In the genomic region with DNA sequence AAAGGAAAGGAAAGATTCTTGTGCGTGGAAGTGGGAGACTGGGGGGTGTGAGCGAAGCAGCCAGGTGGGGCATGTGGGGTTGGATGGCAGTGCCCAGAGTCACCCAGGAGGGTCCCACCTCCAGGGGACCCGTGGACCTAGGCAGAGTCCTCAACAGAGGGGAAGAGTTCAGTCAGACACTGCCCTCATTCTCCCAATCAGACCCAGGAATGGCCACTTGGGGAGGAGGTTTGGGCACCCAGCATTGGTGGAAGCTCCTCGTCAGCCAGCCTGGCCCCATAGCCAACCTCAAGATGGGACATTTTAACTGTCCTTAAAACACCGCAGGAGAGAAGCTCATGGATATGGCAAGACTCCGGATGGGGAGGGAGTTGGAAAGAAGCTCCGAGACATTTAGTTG, we compare ENCODE assay signal across 2 cellular contexts.
TF ChIP-seq lines count a peak whose summit lies in the region.

No MANE protein-coding gene starts in this region.

TF ChIP-seq in GM23338, 12 proteins besides CTCF, POLR2A, EP300 and RAD21 (continues in another document):
- TF ChIP-seq NANOG (IDR thresholded peaks at IDR 0.05; ENCODE audit: borderline replicate concordance) (no peak), EZH2 (IDR thresholded peaks at IDR 0.05; ENCODE audit: low read depth, unreplicated experiment) (no peak), CREB1 (CRISPR knock-in tag; IDR thresholded peaks at IDR 0.05; ENCODE audit: low read depth) (no peak), STAT1 (IDR thresholded peaks at IDR 0.05; ENCODE audit: unreplicated experiment) (no peak), EZH2phosphoT487 (IDR thresholded peaks at IDR 0.05; ENCODE audit: unreplicated experiment) (no peak), ZNF114 (CRISPR knock-in tag; IDR thresholded peaks at IDR 0.05) (no peak), JUNB (IDR thresholded peaks at IDR 0.05; ENCODE audit: unreplicated experiment) (no peak)
- TF ChIP-seq, protein P1, sequence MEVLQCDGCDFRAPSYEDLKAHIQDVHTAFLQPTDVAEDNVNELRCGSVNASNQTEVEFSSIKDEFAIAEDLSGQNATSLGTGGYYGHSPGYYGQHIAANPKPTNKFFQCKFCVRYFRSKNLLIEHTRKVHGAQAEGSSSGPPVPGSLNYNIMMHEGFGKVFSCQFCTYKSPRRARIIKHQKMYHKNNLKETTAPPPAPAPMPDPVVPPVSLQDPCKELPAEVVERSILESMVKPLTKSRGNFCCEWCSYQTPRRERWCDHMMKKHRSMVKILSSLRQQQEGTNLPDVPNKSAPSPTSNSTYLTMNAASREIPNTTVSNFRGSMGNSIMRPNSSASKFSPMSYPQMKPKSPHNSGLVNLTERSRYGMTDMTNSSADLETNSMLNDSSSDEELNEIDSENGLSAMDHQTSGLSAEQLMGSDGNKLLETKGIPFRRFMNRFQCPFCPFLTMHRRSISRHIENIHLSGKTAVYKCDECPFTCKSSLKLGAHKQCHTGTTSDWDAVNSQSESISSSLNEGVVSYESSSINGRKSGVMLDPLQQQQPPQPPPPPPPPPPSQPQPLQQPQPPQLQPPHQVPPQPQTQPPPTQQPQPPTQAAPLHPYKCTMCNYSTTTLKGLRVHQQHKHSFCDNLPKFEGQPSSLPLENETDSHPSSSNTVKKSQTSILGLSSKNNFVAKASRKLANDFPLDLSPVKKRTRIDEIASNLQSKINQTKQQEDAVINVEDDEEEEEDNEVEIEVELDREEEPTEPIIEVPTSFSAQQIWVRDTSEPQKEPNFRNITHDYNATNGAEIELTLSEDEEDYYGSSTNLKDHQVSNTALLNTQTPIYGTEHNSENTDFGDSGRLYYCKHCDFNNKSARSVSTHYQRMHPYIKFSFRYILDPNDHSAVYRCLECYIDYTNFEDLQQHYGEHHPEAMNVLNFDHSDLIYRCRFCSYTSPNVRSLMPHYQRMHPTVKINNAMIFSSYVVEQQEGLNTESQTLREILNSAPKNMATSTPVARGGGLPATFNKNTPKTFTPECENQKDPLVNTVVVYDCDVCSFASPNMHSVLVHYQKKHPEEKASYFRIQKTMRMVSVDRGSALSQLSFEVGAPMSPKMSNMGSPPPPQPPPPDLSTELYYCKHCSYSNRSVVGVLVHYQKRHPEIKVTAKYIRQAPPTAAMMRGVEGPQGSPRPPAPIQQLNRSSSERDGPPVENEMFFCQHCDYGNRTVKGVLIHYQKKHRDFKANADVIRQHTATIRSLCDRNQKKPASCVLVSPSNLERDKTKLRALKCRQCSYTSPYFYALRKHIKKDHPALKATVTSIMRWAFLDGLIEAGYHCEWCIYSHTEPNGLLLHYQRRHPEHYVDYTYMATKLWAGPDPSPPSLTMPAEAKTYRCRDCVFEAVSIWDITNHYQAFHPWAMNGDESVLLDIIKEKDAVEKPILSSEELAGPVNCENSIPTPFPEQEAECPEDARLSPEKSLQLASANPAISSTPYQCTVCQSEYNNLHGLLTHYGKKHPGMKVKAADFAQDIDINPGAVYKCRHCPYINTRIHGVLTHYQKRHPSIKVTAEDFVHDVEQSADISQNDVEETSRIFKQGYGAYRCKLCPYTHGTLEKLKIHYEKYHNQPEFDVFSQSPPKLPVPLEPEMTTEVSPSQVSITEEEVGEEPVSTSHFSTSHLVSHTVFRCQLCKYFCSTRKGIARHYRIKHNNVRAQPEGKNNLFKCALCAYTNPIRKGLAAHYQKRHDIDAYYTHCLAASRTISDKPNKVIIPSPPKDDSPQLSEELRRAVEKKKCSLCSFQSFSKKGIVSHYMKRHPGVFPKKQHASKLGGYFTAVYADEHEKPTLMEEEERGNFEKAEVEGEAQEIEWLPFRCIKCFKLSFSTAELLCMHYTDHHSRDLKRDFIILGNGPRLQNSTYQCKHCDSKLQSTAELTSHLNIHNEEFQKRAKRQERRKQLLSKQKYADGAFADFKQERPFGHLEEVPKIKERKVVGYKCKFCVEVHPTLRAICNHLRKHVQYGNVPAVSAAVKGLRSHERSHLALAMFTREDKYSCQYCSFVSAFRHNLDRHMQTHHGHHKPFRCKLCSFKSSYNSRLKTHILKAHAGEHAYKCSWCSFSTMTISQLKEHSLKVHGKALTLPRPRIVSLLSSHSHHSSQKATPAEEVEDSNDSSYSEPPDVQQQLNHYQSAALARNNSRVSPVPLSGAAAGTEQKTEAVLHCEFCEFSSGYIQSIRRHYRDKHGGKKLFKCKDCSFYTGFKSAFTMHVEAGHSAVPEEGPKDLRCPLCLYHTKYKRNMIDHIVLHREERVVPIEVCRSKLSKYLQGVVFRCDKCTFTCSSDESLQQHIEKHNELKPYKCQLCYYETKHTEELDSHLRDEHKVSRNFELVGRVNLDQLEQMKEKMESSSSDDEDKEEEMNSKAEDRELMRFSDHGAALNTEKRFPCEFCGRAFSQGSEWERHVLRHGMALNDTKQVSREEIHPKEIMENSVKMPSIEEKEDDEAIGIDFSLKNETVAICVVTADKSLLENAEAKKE (CRISPR knock-in tag; IDR thresholded peaks at IDR 0.05): no peak
- TF ChIP-seq, protein P2, sequence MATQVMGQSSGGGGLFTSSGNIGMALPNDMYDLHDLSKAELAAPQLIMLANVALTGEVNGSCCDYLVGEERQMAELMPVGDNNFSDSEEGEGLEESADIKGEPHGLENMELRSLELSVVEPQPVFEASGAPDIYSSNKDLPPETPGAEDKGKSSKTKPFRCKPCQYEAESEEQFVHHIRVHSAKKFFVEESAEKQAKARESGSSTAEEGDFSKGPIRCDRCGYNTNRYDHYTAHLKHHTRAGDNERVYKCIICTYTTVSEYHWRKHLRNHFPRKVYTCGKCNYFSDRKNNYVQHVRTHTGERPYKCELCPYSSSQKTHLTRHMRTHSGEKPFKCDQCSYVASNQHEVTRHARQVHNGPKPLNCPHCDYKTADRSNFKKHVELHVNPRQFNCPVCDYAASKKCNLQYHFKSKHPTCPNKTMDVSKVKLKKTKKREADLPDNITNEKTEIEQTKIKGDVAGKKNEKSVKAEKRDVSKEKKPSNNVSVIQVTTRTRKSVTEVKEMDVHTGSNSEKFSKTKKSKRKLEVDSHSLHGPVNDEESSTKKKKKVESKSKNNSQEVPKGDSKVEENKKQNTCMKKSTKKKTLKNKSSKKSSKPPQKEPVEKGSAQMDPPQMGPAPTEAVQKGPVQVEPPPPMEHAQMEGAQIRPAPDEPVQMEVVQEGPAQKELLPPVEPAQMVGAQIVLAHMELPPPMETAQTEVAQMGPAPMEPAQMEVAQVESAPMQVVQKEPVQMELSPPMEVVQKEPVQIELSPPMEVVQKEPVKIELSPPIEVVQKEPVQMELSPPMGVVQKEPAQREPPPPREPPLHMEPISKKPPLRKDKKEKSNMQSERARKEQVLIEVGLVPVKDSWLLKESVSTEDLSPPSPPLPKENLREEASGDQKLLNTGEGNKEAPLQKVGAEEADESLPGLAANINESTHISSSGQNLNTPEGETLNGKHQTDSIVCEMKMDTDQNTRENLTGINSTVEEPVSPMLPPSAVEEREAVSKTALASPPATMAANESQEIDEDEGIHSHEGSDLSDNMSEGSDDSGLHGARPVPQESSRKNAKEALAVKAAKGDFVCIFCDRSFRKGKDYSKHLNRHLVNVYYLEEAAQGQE (IDR thresholded peaks at IDR 0.05; ENCODE audit: unreplicated experiment): no peak
- TF ChIP-seq, protein P3, sequence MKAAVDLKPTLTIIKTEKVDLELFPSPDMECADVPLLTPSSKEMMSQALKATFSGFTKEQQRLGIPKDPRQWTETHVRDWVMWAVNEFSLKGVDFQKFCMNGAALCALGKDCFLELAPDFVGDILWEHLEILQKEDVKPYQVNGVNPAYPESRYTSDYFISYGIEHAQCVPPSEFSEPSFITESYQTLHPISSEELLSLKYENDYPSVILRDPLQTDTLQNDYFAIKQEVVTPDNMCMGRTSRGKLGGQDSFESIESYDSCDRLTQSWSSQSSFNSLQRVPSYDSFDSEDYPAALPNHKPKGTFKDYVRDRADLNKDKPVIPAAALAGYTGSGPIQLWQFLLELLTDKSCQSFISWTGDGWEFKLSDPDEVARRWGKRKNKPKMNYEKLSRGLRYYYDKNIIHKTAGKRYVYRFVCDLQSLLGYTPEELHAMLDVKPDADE (IDR thresholded peaks at IDR 0.05): no peak

TF ChIP-seq in H1, 55 proteins besides CTCF, POLR2A, EP300 and RAD21:
- TF ChIP-seq SUZ12 (IDR thresholded peaks at IDR 0.05; ENCODE audit: low read length): no peak
- TF ChIP-seq CBX5 (IDR thresholded peaks at IDR 0.05; ENCODE audit: low read depth, low read length): no peak
- no peak for TF ChIP-seq KDM1A (IDR thresholded peaks at IDR 0.05; ENCODE audit: borderline replicate concordance, low read length)
- TF ChIP-seq SP2 (IDR thresholded peaks at IDR 0.05; ENCODE audit: low read length): no peak
- TF ChIP-seq RBBP5 (IDR thresholded peaks at IDR 0.05; ENCODE audit: borderline replicate concordance, low read depth, low read length): no peak
- no peak for TF ChIP-seq TAF7 (optimal IDR thresholded peaks at IDR 0.05; ENCODE audit: borderline replicate concordance, low read depth, low read length)
- TF ChIP-seq, protein P4, sequence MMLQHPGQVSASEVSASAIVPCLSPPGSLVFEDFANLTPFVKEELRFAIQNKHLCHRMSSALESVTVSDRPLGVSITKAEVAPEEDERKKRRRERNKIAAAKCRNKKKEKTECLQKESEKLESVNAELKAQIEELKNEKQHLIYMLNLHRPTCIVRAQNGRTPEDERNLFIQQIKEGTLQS (IDR thresholded peaks at IDR 0.05; ENCODE audit: insufficient read depth, low read depth, low read length): no peak
- no peak for TF ChIP-seq POU5F1 (IDR thresholded peaks at IDR 0.05; ENCODE audit: low read depth, low read length)
- no peak for TF ChIP-seq SP1 (IDR thresholded peaks at IDR 0.05; ENCODE audit: low read depth, low read length)
- TF ChIP-seq ZNF274 (IDR thresholded peaks at IDR 0.05; ENCODE audit: borderline replicate concordance, extremely low read depth, low read length): no peak
- no peak for TF ChIP-seq BACH1 (IDR thresholded peaks at IDR 0.05; ENCODE audit: low read length)
- TF ChIP-seq SIX5 (IDR thresholded peaks at IDR 0.05; ENCODE audit: low read depth, low read length): no peak
- no peak for TF ChIP-seq GABPA (IDR thresholded peaks at IDR 0.05; ENCODE audit: borderline replicate concordance, insufficient read depth, low read length)
